ENCODE assay signal across 21 cellular contexts in genomic region chr14:105939810-105940508, GRCh38.
DNase-seq lines count a peak whose midpoint lies in the region; ATAC-seq and TF ChIP-seq lines count a peak whose summit lies in the region.
"Had no signal": no experiment of that assay in that cellular context is flagged by ENCODE, and none has a peak within 500 bp of the region (broad histone marks: within the 10 kb centered on the region; RNA-seq: fewer than 3 reads in every experiment).

No MANE protein-coding gene starts in this region.

- H3K27ac ChIP-seq in right atrium auricular region = no peak overlapping the region
- H3K27ac ChIP-seq: A549, BLaER1, HL-60 had no signal

- H3K36me3 Mint-ChIP-seq in activated CD4-positive, alpha-beta memory T cell treated with anti-CD3 and anti-CD28 coated beads for 36 hours = peaks cover 5% of the 10 kb centered on the region
- peaks cover 2% of the 10 kb centered on the region for H3K36me3 Mint-ChIP-seq in memory B cell

- peaks cover 16% of the 10 kb centered on the region for H3K9me3 Mint-ChIP-seq in activated CD4-positive, alpha-beta memory T cell treated with anti-CD3 and anti-CD28 coated beads for 36 hours
- H3K9me3 Mint-ChIP-seq in memory B cell = peaks cover 7% of the 10 kb centered on the region

- H3K27me3 ChIP-seq in right atrium auricular region = no peaks in the 10 kb centered on the region
- H3K27me3 ChIP-seq: BLaER1 had no signal

- peak; percentile 57 for DNase-seq in right atrium auricular region (ENCODE audit: low spot score)
- no peak for DNase-seq in left cardiac atrium
- DNase-seq in activated CD4-positive, alpha-beta memory T cell treated with anti-CD3 and anti-CD28 coated beads for 36 hours = peak; percentile 27
- no peak for DNase-seq in memory B cell (ENCODE audit: low spot score in 2 of 2)
- peak; percentile 25 for DNase-seq in ureter (ENCODE audit: low spot score)
- no peak for DNase-seq in GF-D8 (lab: John Stamatoyannopoulos, UW)
- DNase-seq in NOMO-1 treated with DMSO at 0.1 percent for 48 hours (lab: John Stamatoyannopoulos, UW; ENCODE audit: unreplicated experiment) = no peak
- DNase-seq: activated naive CD8-positive, alpha-beta T cell treated with anti-CD3 and anti-CD28 coated beads for 36 hours; H7; mesenchymal stem cell; NCI-H1417 treated with DMSO at 0.1 percent for 48 hours; NCI-H510A treated with DMSO at 0.1 percent for 48 hours; retina had no signal

- intact Hi-C loops in left cardiac atrium (cut with DNase I) = no loop called here
- intact Hi-C loops in activated CD4-positive, alpha-beta memory T cell treated with anti-CD3 and anti-CD28 coated beads for 36 hours (cut with micrococcal nuclease) = no loop called here

- peaks cover 0 to 37% of the 10 kb centered on the region in 2 donors for H3K9me3 ChIP-seq in right atrium auricular region
- H3K9me3 ChIP-seq: BLaER1 had no signal

- H3K36me3 ChIP-seq in right atrium auricular region = no peaks in the 10 kb centered on the region
- H3K36me3 ChIP-seq: BLaER1 had no signal

- no peak overlapping the region for H3K4me3 Mint-ChIP-seq in activated CD4-positive, alpha-beta memory T cell treated with anti-CD3 and anti-CD28 coated beads for 36 hours
- H3K4me3 Mint-ChIP-seq in memory B cell = peak overlapping the region; percentile 37
- H3K4me3 Mint-ChIP-seq: activated naive CD8-positive, alpha-beta T cell treated with anti-CD3 and anti-CD28 coated beads for 36 hours; activated T-helper 1 cell treated with anti-CD3 and anti-CD28 coated beads, Interleukin-12 subunit alpha, Interleukin-12 subunit beta, Interleukin-2, Interleukin-4 antibody, amounts not matched to agents 30 ng/mL and 10 ng/mL and 1 ng/mL, durations not matched to agents 14 hours and 24 hours and 36 hours; naive thymus-derived CD8-positive, alpha-beta T cell; T-helper 2 cell treated with Interferon-gamma antibody and Interleukin-4, amounts not matched to agents 5 μg/mL and 100 μg/mL, for 36 hours had no signal

- no peak overlapping the region for H3K27ac Mint-ChIP-seq in activated CD4-positive, alpha-beta memory T cell treated with anti-CD3 and anti-CD28 coated beads for 36 hours
- H3K27ac Mint-ChIP-seq in memory B cell = peak overlapping the region; percentile 41
- H3K27ac Mint-ChIP-seq: activated naive CD8-positive, alpha-beta T cell treated with anti-CD3 and anti-CD28 coated beads for 36 hours; activated T-helper 1 cell treated with anti-CD3 and anti-CD28 coated beads, Interleukin-12 subunit alpha, Interleukin-12 subunit beta, Interleukin-2, Interleukin-4 antibody, amounts not matched to agents 30 ng/mL and 10 ng/mL and 1 ng/mL, durations not matched to agents 14 hours and 24 hours and 36 hours; naive thymus-derived CD8-positive, alpha-beta T cell; T-helper 2 cell treated with Interferon-gamma antibody and Interleukin-4, amounts not matched to agents 5 μg/mL and 100 μg/mL, for 36 hours had no signal

- POLR2A ChIA-PET in activated CD4-positive, alpha-beta memory T cell treated with anti-CD3 and anti-CD28 coated beads for 36 hours (lab: Charles Lee) = no interaction called here

- no peak for TF ChIP-seq CTCF in right atrium auricular region (IDR thresholded peaks at IDR 0.05)

- no peaks in the 10 kb centered on the region for H3K4me1 ChIP-seq in right atrium auricular region
- H3K4me1 ChIP-seq: A549, BLaER1 had no signal

- CTCF ChIA-PET in activated CD4-positive, alpha-beta memory T cell treated with anti-CD3 and anti-CD28 coated beads for 36 hours (lab: Charles Lee) = no interaction called here

- peaks cover 2% of the 10 kb centered on the region for H3K27me3 Mint-ChIP-seq in activated CD4-positive, alpha-beta memory T cell treated with anti-CD3 and anti-CD28 coated beads for 36 hours
- no peaks in the 10 kb centered on the region for H3K27me3 Mint-ChIP-seq in memory B cell
- H3K27me3 Mint-ChIP-seq: activated naive CD8-positive, alpha-beta T cell treated with anti-CD3 and anti-CD28 coated beads for 36 hours had no signal

- no peak overlapping the region for H3K4me3 ChIP-seq in right atrium auricular region
- H3K4me3 ChIP-seq: A549, BLaER1 had no signal

- ATAC-seq in left cardiac atrium (no peak), memory B cell (ENCODE audit: low read depth) (peak; percentile 65), HG03432 (IDR thresholded peaks at IDR 0.05; ENCODE audit: unreplicated experiment) (no peak)
- ATAC-seq: A549; naive thymus-derived CD8-positive, alpha-beta T cell; SK-N-SH treated with all-trans-retinoic acid at 6 μM for 48 hours had no signal

- H3K4me1 Mint-ChIP-seq in activated CD4-positive, alpha-beta memory T cell treated with anti-CD3 and anti-CD28 coated beads for 36 hours (ENCODE audit: low read depth) = peaks cover 9% of the 10 kb centered on the region
- peaks cover 6% of the 10 kb centered on the region for H3K4me1 Mint-ChIP-seq in memory B cell
- H3K4me1 Mint-ChIP-seq: activated naive CD8-positive, alpha-beta T cell treated with anti-CD3 and anti-CD28 coated beads for 36 hours had no signal

Comparison
In these comparisons a context has a peak if more than half of its experiments do, and no peak if none do; other contexts are left out.
1. DNase-seq: peak in right atrium auricular region (single experiment), activated CD4-positive, alpha-beta memory T cell treated with anti-CD3 and anti-CD28 coated beads for 36 hours (single experiment) and ureter (single experiment); none in left cardiac atrium (single experiment), memory B cell (0 of 2), GF-D8 (single experiment) and NOMO-1 treated with DMSO at 0.1 percent for 48 hours (single experiment).